10 cellular contexts compared by ENCODE assay signal in the genomic region with DNA sequence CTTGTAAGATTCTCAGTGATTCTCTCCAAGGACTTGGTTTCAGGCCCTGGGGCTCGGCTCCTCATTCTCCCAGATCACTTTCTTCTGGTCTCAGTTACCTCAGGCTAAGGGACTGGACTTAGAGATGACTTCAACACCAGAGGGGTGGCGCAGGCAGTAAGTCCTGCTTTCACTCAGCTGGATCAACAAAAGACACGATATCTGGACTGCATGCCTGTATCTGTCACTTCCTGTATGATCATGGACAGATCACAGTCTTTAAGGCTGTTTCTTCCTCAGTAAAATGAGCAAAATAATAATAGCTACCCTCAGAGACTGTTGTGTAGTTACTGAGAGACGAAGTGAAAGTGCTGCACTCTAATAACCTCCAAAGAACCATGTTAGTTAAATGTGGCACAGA.
DNase-seq lines count a peak whose midpoint lies in the region; ATAC-seq and TF ChIP-seq lines count a peak whose summit lies in the region.
"Had no signal": no experiment of that assay in that cellular context is flagged by ENCODE, and none has a peak within 500 bp of the region (broad histone marks: within the 10 kb centered on the region; RNA-seq: fewer than 3 reads in every experiment).

No MANE protein-coding gene starts in this region.

- ATAC-seq in GM21390 (IDR thresholded peaks at IDR 0.05; ENCODE audit: unreplicated experiment) (peak; percentile 54), RWPE2 (ENCODE audit: low read depth) (peak; percentile 64), GM19395 (IDR thresholded peaks at IDR 0.05; ENCODE audit: unreplicated experiment) (no peak)

- peak overlapping the region; percentile 61 for H3K4me2 ChIP-seq in BLaER1

- H3K27me3 ChIP-seq in BLaER1 (peaks cover 64% of the 10 kb centered on the region), RWPE2 (ENCODE audit: insufficient read depth, poor library complexity, severe bottlenecking) (no peaks in the 10 kb centered on the region)

- no peak for DNase-seq in RWPE2 (ENCODE audit: low spot score)
- DNase-seq in iris pigment epithelial cell (ENCODE audit: low read depth): peak; percentile 64
- DNase-seq in NCI-H2029 (lab: John Stamatoyannopoulos, UW): no peak
- no peak for DNase-seq in NCI-H748 treated with DMSO at 0.1 percent for 48 hours (lab: John Stamatoyannopoulos, UW)
- no peak for DNase-seq in GM13977 (ENCODE audit: low spot score)
- DNase-seq: DND-41, NCI-H1105 treated with DMSO at 0.1 percent for 48 hours had no signal

- TF ChIP-seq CTCF in RWPE2 (IDR thresholded peaks at IDR 0.05; ENCODE audit: poor library complexity, severe bottlenecking) (no peak), GM13977 (IDR thresholded peaks at IDR 0.05; ENCODE audit: extremely low read depth, insufficient read depth, missing control alignments) (no peak)

- H3K4me1 ChIP-seq in BLaER1 (peaks cover 34% of the 10 kb centered on the region), RWPE2 (ENCODE audit: insufficient read depth, poor library complexity, severe bottlenecking) (no peaks in the 10 kb centered on the region)

- H3K27ac ChIP-seq in BLaER1 (no peak overlapping the region), RWPE2 (ENCODE audit: poor library complexity, severe bottlenecking) (no peak overlapping the region)

- in situ Hi-C loops in GM13977 (cut with MboI; ENCODE audit: low pct_unique_long_range_greater_than_20kb, low sequenced_read_pairs, unreplicated experiment): no loop called here

- H3K9me3 ChIP-seq in BLaER1 (no peaks in the 10 kb centered on the region), RWPE2 (ENCODE audit: severe bottlenecking) (no peaks in the 10 kb centered on the region)

- H3K4me3 ChIP-seq in BLaER1 (no peak overlapping the region), RWPE2 (ENCODE audit: severe bottlenecking) (no peak overlapping the region)

- no peaks in the 10 kb centered on the region for H4K20me1 ChIP-seq in BLaER1

- H3K9ac ChIP-seq in BLaER1: no peak overlapping the region

- H3K36me3 ChIP-seq in BLaER1: no peaks in the 10 kb centered on the region
- H3K36me3 ChIP-seq in RWPE2 (ENCODE audit: low read depth): no peaks in the 10 kb centered on the region
